Comparison of ENCODE assay signal across 13 cellular contexts in the genomic region with DNA sequence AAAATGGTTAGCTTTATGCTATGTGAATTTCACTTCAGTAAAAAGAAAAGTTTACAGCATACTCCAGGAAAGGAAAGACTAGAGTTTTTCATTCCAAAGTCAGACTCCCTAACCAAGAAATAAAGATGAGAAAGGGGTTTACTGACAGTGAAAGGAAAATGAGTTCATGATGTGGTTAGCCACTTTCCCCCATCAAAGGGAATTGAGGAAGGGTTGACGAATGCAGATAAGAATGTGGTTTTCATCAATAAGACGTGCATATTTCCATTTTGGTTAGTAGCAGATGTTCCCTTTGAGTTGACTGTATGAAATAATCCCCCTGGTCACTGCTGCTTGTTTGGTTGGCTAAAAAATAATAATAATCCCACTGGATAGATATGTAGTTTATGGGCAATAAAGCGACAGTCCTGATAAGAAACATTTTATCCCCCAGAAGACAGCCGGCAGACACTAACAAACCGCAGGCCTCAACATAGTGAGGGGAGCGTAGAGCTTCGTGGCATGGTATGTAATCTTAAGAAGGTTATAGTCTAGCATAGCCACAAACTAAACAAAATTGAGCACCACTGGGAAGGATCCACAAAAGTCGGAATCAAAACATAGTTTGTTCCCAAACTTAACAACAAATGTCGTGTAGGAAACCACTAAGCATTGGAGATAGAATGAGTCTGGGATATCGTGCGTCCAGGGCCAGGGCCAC.
DNase-seq lines count a peak whose midpoint lies in the region; ATAC-seq and TF ChIP-seq lines count a peak whose summit lies in the region.
"Had no signal": no experiment of that assay in that cellular context is flagged by ENCODE, and none has a peak within 500 bp of the region (broad histone marks: within the 10 kb centered on the region; RNA-seq: fewer than 3 reads in every experiment).

No MANE protein-coding gene starts in this region.

- H3K9ac ChIP-seq in BLaER1 treated with 17β-estradiol and CSF1 and Interleukin-3, amounts not matched to agents 10 nM and 100 nM: no peak overlapping the region
- H3K9ac ChIP-seq in IMR-90 (ENCODE audit: low read depth, low read length): no peak overlapping the region

- peaks cover 98% of the 10 kb centered on the region for H3K27me3 Mint-ChIP-seq in activated naive CD8-positive, alpha-beta T cell treated with anti-CD3 and anti-CD28 coated beads for 36 hours
- no peaks in the 10 kb centered on the region for H3K27me3 Mint-ChIP-seq in mesothelial cell of epicardium (ENCODE audit: low read depth)

- intact Hi-C loops in IMR-90 (cut with micrococcal nuclease) (no loop called here), left cardiac atrium (cut with DNase I) (no loop called here), spleen (cut with DNase I; ENCODE audit: low total_unique reads) (loop anchor here (10.0 kb wide), 1 partner anchor 77 kb away; no protein-coding TSS in a partner anchor)

- H3K36me3 ChIP-seq in BLaER1 treated with 17β-estradiol and CSF1 and Interleukin-3, amounts not matched to agents 10 nM and 100 nM: no peaks in the 10 kb centered on the region
- H3K36me3 ChIP-seq in IMR-90 (ENCODE audit: control insufficient read depth, insufficient read depth, low read length) (peaks cover 44% of the 10 kb centered on the region), spleen (peaks cover 0 to 17% (median 0%) of the 10 kb centered on the region in 6 donors)

- no peak overlapping the region for H2AFZ ChIP-seq in IMR-90 (replicated peaks; ENCODE audit: low read length, poor library complexity)

- no peak overlapping the region for H3K27ac Mint-ChIP-seq in activated naive CD8-positive, alpha-beta T cell treated with anti-CD3 and anti-CD28 coated beads for 36 hours
- peak overlapping the region; percentile 77 for H3K27ac Mint-ChIP-seq in mesothelial cell of epicardium
- H3K27ac Mint-ChIP-seq: CD4-positive, CD25-positive, alpha-beta regulatory T cell had no signal

- peak; percentile 90 for DNase-seq in IMR-90
- DNase-seq in activated naive CD8-positive, alpha-beta T cell treated with anti-CD3 and anti-CD28 coated beads for 36 hours: peak; percentile 31
- no peak for DNase-seq in mesothelial cell of epicardium (ENCODE audit: low spot score in 2 of 2, unreplicated experiment in 2 of 2)
- DNase-seq in stimulated activated CD4-positive, alpha-beta T cell treated with anti-CD3 and anti-CD28 coated beads, Interleukin-2, amount 100 ng/mL, for 48 hours: no peak
- DNase-seq in left cardiac atrium: no peak
- DNase-seq in spleen: no peak
- DNase-seq: anterior cingulate cortex, foreskin melanocyte, NCI-H146, PC-3 had no signal

- CTCF ChIA-PET in IMR-90 (lab: Yijun Ruan, JAX): no interaction called here

- no peaks in the 10 kb centered on the region for H3K36me3 Mint-ChIP-seq in activated naive CD8-positive, alpha-beta T cell treated with anti-CD3 and anti-CD28 coated beads for 36 hours
- peaks cover 5% of the 10 kb centered on the region for H3K36me3 Mint-ChIP-seq in mesothelial cell of epicardium
- H3K36me3 Mint-ChIP-seq: CD4-positive, CD25-positive, alpha-beta regulatory T cell had no signal

- TF ChIP-seq CTCF in IMR-90 (conservative IDR thresholded peaks at IDR 0.05; ENCODE audit: low read depth, low read length) (no peak), mesothelial cell of epicardium (IDR thresholded peaks at IDR 0.05; ENCODE audit: unreplicated experiment) (no peak), spleen (IDR thresholded peaks at IDR 0.05 in 8 of 11, conservative IDR thresholded peaks at IDR 0.05 in 3 of 11) (no peak)

- BruUV-seq in IMR-90 (replicated peaks; lab: Mats Ljungman, UMichigan): no TSS peak

- peak overlapping the region in 1 of 11 experiments; percentile 19; a peak in 1 of 22 replicates for H3K27ac ChIP-seq in BLaER1 treated with 17β-estradiol and CSF1 and Interleukin-3, amounts not matched to agents 10 nM and 100 nM
- H3K27ac ChIP-seq in IMR-90 (ENCODE audit: insufficient read depth, low read length): peak overlapping the region; percentile 31; the same call in 1 of the 2 replicates
- H3K27ac ChIP-seq in spleen: peak overlapping the region in 4 of 8 donors; percentile 4 to 69 (median 36)

- H3K79me1 ChIP-seq in IMR-90 (ENCODE audit: low read depth in 1 of 2, low read length in 2 of 2): peaks cover 42 to 82% of the 10 kb centered on the region in 2 experiments

- peak overlapping the region; percentile 81; the same call in 1 of the 2 replicates for H3K23ac ChIP-seq in IMR-90 (ENCODE audit: low read depth, low read length)

- H3K4me3 ChIP-seq in BLaER1 treated with 17β-estradiol and CSF1 and Interleukin-3, amounts not matched to agents 10 nM and 100 nM: 0 out of 20 replicates have a peak overlapping the region, but pooled peaks of 1 of the 10 experiments have one; percentile 6
- H3K4me3 ChIP-seq in IMR-90 (ENCODE audit: insufficient read depth, low read depth, low read length): no peak overlapping the region
- no peak overlapping the region for H3K4me3 ChIP-seq in spleen

- TF ChIP-seq RAD21 in IMR-90 (IDR thresholded peaks at IDR 0.05; ENCODE audit: low read length): no peak

- H3K18ac ChIP-seq in IMR-90 (ENCODE audit: low read depth, low read length): peak overlapping the region; percentile 74; the same call in 1 of the 2 replicates

- peak overlapping the region; percentile 70 for H2BK120ac ChIP-seq in IMR-90 (ENCODE audit: low read depth, low read length)

- POLR2A ChIA-PET in IMR-90 (lab: Charles Lee; ENCODE audit: unreplicated experiment): no interaction called here

- H2AK5ac ChIP-seq in IMR-90 (ENCODE audit: low read depth, low read length): peak overlapping the region; percentile 54; the same call in 1 of the 2 replicates

- H3K4ac ChIP-seq in IMR-90 (ENCODE audit: low read depth, low read length): peak overlapping the region; percentile 59

- ATAC-seq in IMR-90 (ENCODE audit: low read depth): 0 out of 2 replicates have a peak, but pooled peaks have one; percentile 19
- ATAC-seq in GM21786 (IDR thresholded peaks at IDR 0.05; ENCODE audit: unreplicated experiment): no peak
- ATAC-seq in left cardiac atrium: no peak
- ATAC-seq: PC-3 had no signal

- peak overlapping the region; percentile 38; the same call in 1 of the 3 replicates for H2BK15ac ChIP-seq in IMR-90 (ENCODE audit: low read depth, low read length)

- no peak overlapping the region for H3K56ac ChIP-seq in IMR-90 (ENCODE audit: extremely low read depth, insufficient read depth, low read length)

- dilution Hi-C loops in IMR-90 (cut with HindIII; ENCODE audit: low sequenced_read_pairs, unreplicated experiment): no loop called here

- 0 out of 2 replicates have a peak overlapping the region, but pooled peaks have one; percentile 3 for H2BK20ac ChIP-seq in IMR-90 (ENCODE audit: low read depth, low read length)

- H3K4me1 Mint-ChIP-seq in activated naive CD8-positive, alpha-beta T cell treated with anti-CD3 and anti-CD28 coated beads for 36 hours: peaks cover 25% of the 10 kb centered on the region
- H3K4me1 Mint-ChIP-seq in mesothelial cell of epicardium: peaks cover 56% of the 10 kb centered on the region

- H2BK5ac ChIP-seq in IMR-90 (ENCODE audit: low read depth, low read length, poor library complexity, severe bottlenecking): peak overlapping the region; percentile 77

- peak overlapping the region; percentile 29 to 86 (median 63); a peak in 21 of 22 replicates for H3K4me2 ChIP-seq in BLaER1 treated with 17β-estradiol and CSF1 and Interleukin-3, amounts not matched to agents 10 nM and 100 nM
- no peak overlapping the region for H3K4me2 ChIP-seq in IMR-90 (ENCODE audit: low read depth, low read length)

- H3K14ac ChIP-seq in IMR-90 (replicated peaks; ENCODE audit: low read depth, low read length): peak overlapping the region; percentile 73

- in situ Hi-C loops in IMR-90 (cut with MboI; ENCODE audit: low sequenced_read_pairs): no loop called here

- peak overlapping the region; percentile 55; the same call in 1 of the 2 replicates for H4K5ac ChIP-seq in IMR-90 (ENCODE audit: low read depth, low read length)

- no peak overlapping the region for H3K4me3 Mint-ChIP-seq in activated naive CD8-positive, alpha-beta T cell treated with anti-CD3 and anti-CD28 coated beads for 36 hours
- no peak overlapping the region for H3K4me3 Mint-ChIP-seq in mesothelial cell of epicardium
- H3K4me3 Mint-ChIP-seq: CD4-positive, CD25-positive, alpha-beta regulatory T cell had no signal

- TF ChIP-seq POLR2A in IMR-90 (IDR thresholded peaks at IDR 0.05; ENCODE audit: low read depth, low read length): no peak
- no peak for TF ChIP-seq POLR2A in spleen (IDR thresholded peaks at IDR 0.05)

- H3K9me3 ChIP-seq in BLaER1 treated with 17β-estradiol and CSF1 and Interleukin-3, amounts not matched to agents 10 nM and 100 nM (replicated peaks in 1 of 11): 0 out of 22 replicates have a peak, but pooled peaks cover 0 to 3% (median 0%) of the 10 kb centered on the region in 11 experiments
- H3K9me3 ChIP-seq in IMR-90 (ENCODE audit: control insufficient read depth, insufficient read depth, low read length) (no peaks in the 10 kb centered on the region), spleen (no peaks in the 10 kb centered on the region)

- H3K9me3 Mint-ChIP-seq in activated naive CD8-positive, alpha-beta T cell treated with anti-CD3 and anti-CD28 coated beads for 36 hours: no peaks in the 10 kb centered on the region
- no peaks in the 10 kb centered on the region for H3K9me3 Mint-ChIP-seq in mesothelial cell of epicardium

- no peak overlapping the region for H2AK9ac ChIP-seq in IMR-90 (replicated peaks; ENCODE audit: low read depth, low read length, poor library complexity)

- H3K27me3 ChIP-seq in BLaER1 treated with 17β-estradiol and CSF1 and Interleukin-3, amounts not matched to agents 10 nM and 100 nM: peaks cover 26 to 100% (median 60%) of the 10 kb centered on the region in 11 experiments; a peak in 21 of 22 replicates
- no peaks in the 10 kb centered on the region for H3K27me3 ChIP-seq in IMR-90 (ENCODE audit: control insufficient read depth, insufficient read depth, low read length)
- peaks cover 0 to 70% (median 3%) of the 10 kb centered on the region in 7 donors for H3K27me3 ChIP-seq in spleen (replicated peaks in 1 of 7)

- peaks cover 40% of the 10 kb centered on the region for H3K9me1 ChIP-seq in IMR-90 (ENCODE audit: insufficient read depth, low read length)

- H4K20me1 ChIP-seq in BLaER1 treated with 17β-estradiol and CSF1 and Interleukin-3, amounts not matched to agents 10 nM and 100 nM: peaks cover 0 to 56% (median 0%) of the 10 kb centered on the region in 11 experiments; a peak in 7 of 22 replicates
- H4K20me1 ChIP-seq in IMR-90 (ENCODE audit: insufficient read depth, low read length): peaks cover 43% of the 10 kb centered on the region

- WGBS in IMR-90 (ENCODE audit: extremely low coverage in 2 of 2, insufficient read length in 1 of 2), 2 experiments: no CpG with 5 or more reads among the region's 11 CpGs
- 45 to 64% (median 56%) methylated on average over 11 of the region's 11 CpGs for WGBS in spleen, 5 donors

- peak overlapping the region; percentile 36; the same call in 1 of the 2 replicates for H4K91ac ChIP-seq in IMR-90 (ENCODE audit: insufficient read depth, low read depth, low read length)

- H3K4me1 ChIP-seq in BLaER1 treated with 17β-estradiol and CSF1 and Interleukin-3, amounts not matched to agents 10 nM and 100 nM: peaks cover 14 to 63% (median 51%) of the 10 kb centered on the region in 10 experiments; a peak in 19 of 20 replicates
- peaks cover 22% of the 10 kb centered on the region for H3K4me1 ChIP-seq in IMR-90 (ENCODE audit: control insufficient read depth, insufficient read depth, low read length)
- H3K4me1 ChIP-seq in spleen: peaks cover 0 to 64% (median 22%) of the 10 kb centered on the region in 6 donors

- no peak overlapping the region for H4K8ac ChIP-seq in IMR-90 (ENCODE audit: low read depth in 2 of 2, low read length in 2 of 2)

Comparison
In these comparisons a context has a peak if more than half of its experiments do, and no peak if none do; other contexts are left out.
1. DNase-seq: peak in IMR-90 (single experiment) and activated naive CD8-positive, alpha-beta T cell treated with anti-CD3 and anti-CD28 coated beads for 36 hours (single experiment); none in mesothelial cell of epicardium (0 of 2), stimulated activated CD4-positive, alpha-beta T cell treated with anti-CD3 and anti-CD28 coated beads, Interleukin-2, amount 100 ng/mL, for 48 hours (0 of 2), left cardiac atrium (single experiment) and spleen (single experiment).